13 cellular contexts compared by ENCODE assay signal in the genomic region with DNA sequence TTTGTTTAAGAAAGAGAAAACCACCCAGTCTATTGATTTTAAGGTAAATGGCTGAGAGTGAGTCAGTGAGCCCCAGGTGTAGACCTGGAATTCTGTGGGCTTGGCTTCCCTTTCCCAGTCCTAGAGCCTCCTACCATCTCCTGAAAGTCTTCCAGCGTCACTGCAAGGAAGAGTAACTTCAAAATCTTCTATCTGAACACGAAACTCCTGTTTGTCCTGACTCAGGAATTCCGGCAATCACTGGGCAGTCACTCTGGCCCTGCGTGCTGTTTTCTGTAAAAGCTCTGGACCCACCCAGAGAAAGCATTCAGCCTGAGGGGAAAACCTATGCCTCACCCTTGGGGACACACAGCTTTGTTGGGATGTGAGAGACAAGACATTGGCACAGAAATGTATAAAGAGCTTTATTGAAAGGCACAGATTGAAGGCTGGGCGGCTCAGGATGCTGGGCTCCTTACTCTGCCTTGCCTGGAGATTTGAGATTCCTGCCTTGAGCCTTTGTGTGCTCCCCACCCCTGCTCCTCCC. TPM values are rescaled to one million over a fixed set of nuclear protein-coding genes. Genes with fewer than 3 reads are reported as not detected.
DNase-seq lines count a peak whose midpoint lies in the region; ATAC-seq, FAIRE-seq and TF ChIP-seq lines count a peak whose summit lies in the region.
"Had no signal": no experiment of that assay in that cellular context is flagged by ENCODE, and none has a peak within 500 bp of the region (broad histone marks: within the 10 kb centered on the region; RNA-seq: fewer than 3 reads in every experiment).

No MANE protein-coding gene starts in this region.

- H3K4me3 ChIP-seq in bronchial epithelial cell (ENCODE audit: low read depth, low read length) (no peak overlapping the region), left lung (no peak overlapping the region), transverse colon (no peak overlapping the region)

- DNase-seq in SIG-M5 treated with dmso at 0.1 percent for 504 hours (lab: John Stamatoyannopoulos, UW; ENCODE audit: unreplicated experiment), result peak; percentile 38
- DNase-seq in SIG-M5 (lab: John Stamatoyannopoulos, UW), result no peak
- DNase-seq in bronchial epithelial cell (ENCODE audit: low read depth), result peak; percentile 90
- DNase-seq in left lung, result no peak
- no peak for DNase-seq in transverse colon
- DNase-seq in GM13976 (ENCODE audit: low spot score), result no peak
- no peak for DNase-seq in stimulated activated CD4-positive, alpha-beta T cell treated with anti-CD3 and anti-CD28 coated beads, Interleukin-1b, Interleukin-23, amount 100 ng/mL, for 48 hours
- no peak for DNase-seq in glutamatergic neuron
- DNase-seq: immature natural killer cell, NCI-H146 had no signal

- H3K9me3 ChIP-seq in left lung (no peaks in the 10 kb centered on the region), transverse colon (no peaks in the 10 kb centered on the region)

- H3K27me3 ChIP-seq in bronchial epithelial cell (ENCODE audit: control insufficient read depth, insufficient read depth, low read length) (no peaks in the 10 kb centered on the region), left lung (no peaks in the 10 kb centered on the region), transverse colon (no peaks in the 10 kb centered on the region)

- TF ChIP-seq POLR2A in transverse colon (IDR thresholded peaks at IDR 0.05), result no peak

- H3K27ac ChIP-seq in left lung, result peak overlapping the region in 1 of 2 donors; percentile 53
- peak overlapping the region; percentile 47 to 76 (median 54) for H3K27ac ChIP-seq in transverse colon
- H3K27ac ChIP-seq: 22Rv1 had no signal

- H3K4me1 Mint-ChIP-seq in glutamatergic neuron (ENCODE audit: low read depth, unreplicated experiment), result peaks cover 18% of the 10 kb centered on the region

- intact Hi-C loops in left lung (cut with DNase I), result no loop called here
- intact Hi-C loops in transverse colon (cut with DNase I; ENCODE audit: low total_unique reads), result no loop called here

- H3K27ac Mint-ChIP-seq in glutamatergic neuron (ENCODE audit: unreplicated experiment), result no peak overlapping the region
- H3K27ac Mint-ChIP-seq: immature natural killer cell had no signal

- no peak for TF ChIP-seq CTCF in bronchial epithelial cell (IDR thresholded peaks at IDR 0.05; ENCODE audit: insufficient read depth, low read length, severe bottlenecking)
- TF ChIP-seq CTCF in left lung (IDR thresholded peaks at IDR 0.05), result no peak
- no peak for TF ChIP-seq CTCF in transverse colon (IDR thresholded peaks at IDR 0.05)
- TF ChIP-seq CTCF in GM13976 (IDR thresholded peaks at IDR 0.05; ENCODE audit: borderline replicate concordance, control extremely low read depth, extremely low read depth, insufficient read depth, missing control alignments), result no peak
- no peak for TF ChIP-seq CTCF in glutamatergic neuron (IDR thresholded peaks at IDR 0.05; ENCODE audit: partially characterized antibody, unreplicated experiment)

- WGBS in transverse colon (ENCODE audit: low coverage in 1 of 2), 2 donors, result 86 to 100% methylated on average over 1 to 5 of the region's 5 CpGs

- peak; percentile 25 for ATAC-seq in left lung
- ATAC-seq: natural killer cell treated with Interleukin-12 subunit alpha and Interleukin-12 subunit beta and Interleukin-15 and Interleukin-18, amount 100 ng/mL, for 72 hours had no signal

- H3K36me3 ChIP-seq in bronchial epithelial cell (ENCODE audit: control insufficient read depth, insufficient read depth, low read length) (peaks cover 1% of the 10 kb centered on the region), left lung (no peaks in the 10 kb centered on the region), transverse colon (no peaks in the 10 kb centered on the region)

- H3K4me3 Mint-ChIP-seq in glutamatergic neuron (ENCODE audit: unreplicated experiment), result no peak overlapping the region
- H3K4me3 Mint-ChIP-seq: immature natural killer cell; natural killer cell treated with Interleukin-12 subunit alpha and Interleukin-12 subunit beta and Interleukin-15 and Interleukin-18, amount 100 ng/mL, for 72 hours had no signal

- H3K9me3 Mint-ChIP-seq in glutamatergic neuron (ENCODE audit: unreplicated experiment), result peaks cover 5% of the 10 kb centered on the region

- FAIRE-seq in bronchial epithelial cell (lab: Jason Lieb, UNC), result no peak

- H3K4me1 ChIP-seq in left lung (peaks cover 12 to 78% of the 10 kb centered on the region in 2 donors), transverse colon (peaks cover 8 to 48% (median 30%) of the 10 kb centered on the region in 4 donors)

- peaks cover 5% of the 10 kb centered on the region for H3K27me3 Mint-ChIP-seq in glutamatergic neuron (ENCODE audit: unreplicated experiment)

- in situ Hi-C loops in transverse colon (cut with MboI; ENCODE audit: low pct_ligation_motif_present in 1 of 4, low pct_unique_long_range_greater_than_20kb in 1 of 4, low sequenced_read_pairs in 3 of 4), result no loop called here
- in situ Hi-C loops in GM13976 (cut with MboI; ENCODE audit: low sequenced_read_pairs, unreplicated experiment), result no loop called here

- no peak for TF ChIP-seq EP300 in transverse colon (IDR thresholded peaks at IDR 0.05; ENCODE audit: low read depth)

- no peaks in the 10 kb centered on the region for H3K36me3 Mint-ChIP-seq in glutamatergic neuron (ENCODE audit: unreplicated experiment)

RNA-seq across cellular contexts. Expression of gene MINK1, which starts 15.9 kb away (rescaled TPM):
- 58.4 and 91.7 TPM in 2 replicates for total RNA-seq in bronchial epithelial cell
- 10 to 100 TPM; 84.1 to 85.4 TPM for total RNA-seq in left lung
- total RNA-seq in transverse colon, result 100 to 1,000 TPM; 128 to 406 (median 181) TPM
- 130 TPM for total RNA-seq in glutamatergic neuron (ENCODE audit: unreplicated experiment)

RNA-seq across cellular contexts. Expression of gene PLD2, which starts 42.1 kb away (rescaled TPM):
- 20.0 and 41.6 TPM in 2 replicates for total RNA-seq in bronchial epithelial cell
- 10 to 100 TPM; 30.0 to 34.7 TPM for total RNA-seq in left lung
- 10 to 100 TPM; 13.9 to 81.9 (median 18.9) TPM for total RNA-seq in transverse colon
- total RNA-seq in glutamatergic neuron (ENCODE audit: unreplicated experiment), result 61.4 TPM

RNA-seq across cellular contexts. Expression of gene C17orf107, which starts 50.3 kb away (rescaled TPM):
- total RNA-seq in bronchial epithelial cell (5.5 and 8.3 TPM in 2 replicates), left lung (1 to 10 TPM; 2.0 to 5.3 TPM), transverse colon (1 to 10 TPM in 3 of 4 donors, not detected in 1; 1.8 to 3.2 (median 2.1) TPM), glutamatergic neuron (ENCODE audit: unreplicated experiment) (11.1 TPM)
- total RNA-seq: SK-MEL-5 had no signal

RNA-seq across cellular contexts. Expression of gene PSMB6, which starts 53.1 kb away (rescaled TPM):
- 144 and 157 TPM in 2 replicates for total RNA-seq in bronchial epithelial cell
- 100 to 1,000 TPM; 102 to 129 TPM for total RNA-seq in left lung
- 100 to 1,000 TPM in 2 of 4 donors, 10 to 100 TPM in 2; 34.0 to 111 (median 80.9) TPM for total RNA-seq in transverse colon
- total RNA-seq in glutamatergic neuron (ENCODE audit: unreplicated experiment), result 128 TPM

Comparison
In these comparisons a context has a peak if more than half of its experiments do, and no peak if none do; other contexts are left out.
1. DNase-seq: peak in SIG-M5 treated with dmso at 0.1 percent for 504 hours (single experiment) and bronchial epithelial cell (single experiment); none in SIG-M5 (single experiment), left lung (0 of 2), transverse colon (single experiment), GM13976 (single experiment), stimulated activated CD4-positive, alpha-beta T cell treated with anti-CD3 and anti-CD28 coated beads, Interleukin-1b, Interleukin-23, amount 100 ng/mL, for 48 hours (single experiment) and glutamatergic neuron (single experiment).